In the genomic region with DNA sequence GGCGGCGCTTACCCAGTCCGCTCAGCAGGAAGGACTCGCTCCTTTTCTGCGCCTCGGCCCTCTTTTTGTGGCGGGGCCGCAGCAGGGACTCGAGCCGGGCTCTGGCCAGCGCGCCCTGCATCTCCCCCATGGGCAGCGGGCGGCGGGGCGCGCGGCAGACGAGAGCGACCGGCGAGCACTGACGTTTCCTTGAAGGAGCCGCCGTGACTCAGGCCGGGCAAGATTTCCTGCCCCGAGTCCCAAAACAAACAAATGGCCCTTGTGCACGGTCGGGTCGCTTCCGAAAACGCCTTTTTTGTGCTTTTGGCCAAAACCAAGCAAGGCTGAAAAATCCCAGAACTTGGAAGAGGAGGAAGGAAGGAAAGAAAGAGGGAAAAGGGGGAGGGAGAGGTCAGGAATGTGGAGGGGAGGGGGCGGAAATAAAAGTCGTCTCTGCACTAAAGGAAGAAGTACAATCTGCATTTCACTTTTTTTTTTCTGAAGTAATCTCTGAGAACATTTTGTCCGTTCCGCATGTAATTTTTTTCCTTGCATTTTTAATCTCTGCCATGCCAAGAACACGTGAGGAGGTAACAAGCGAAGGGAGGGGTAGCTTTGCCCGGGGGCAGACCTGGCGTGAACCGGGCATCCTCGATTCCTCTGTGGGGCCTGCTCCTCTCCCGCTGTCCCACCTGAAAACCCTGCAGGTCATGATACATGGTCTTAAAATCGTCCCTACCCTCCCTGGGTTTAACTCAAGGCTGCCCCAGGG, we compare ENCODE assay signal across 8 cellular contexts.
A peak's percentile ranks its signal among the peaks of the same experiment; 100 is the strongest.
DNase-seq lines count a peak whose midpoint lies in the region; ATAC-seq and TF ChIP-seq lines count a peak whose summit lies in the region.

No MANE protein-coding gene starts in this region.

- H3K79me2 ChIP-seq in OCI-LY3 (ENCODE audit: low read length) (peaks cover 40% of the 10 kb centered on the region), trophoblast cell (ENCODE audit: control insufficient read depth, insufficient read depth, low read length, poor library complexity) (peaks cover 10% of the 10 kb centered on the region)

- H3K36me3 ChIP-seq in OCI-LY3 (replicated peaks; ENCODE audit: low read depth, low read length) = peaks cover 35% of the 10 kb centered on the region
- peaks cover 0 to 32% (median 26%) of the 10 kb centered on the region in 9 donors for H3K36me3 ChIP-seq in heart right ventricle
- H3K36me3 ChIP-seq in trophoblast cell (ENCODE audit: control insufficient read depth in 1 of 2, insufficient read depth in 2 of 2, low read length in 2 of 2) = peaks cover 7 to 13% of the 10 kb centered on the region in 2 experiments

- WGBS in heart right ventricle, 2 donors = 2% methylated on average over 44 of the region's 44 CpGs
- no CpG with 5 or more reads among the region's 44 CpGs for WGBS in trophoblast cell (ENCODE audit: extremely low coverage, insufficient coverage, insufficient read length)

- peak overlapping the region; percentile 94 for H4K8ac ChIP-seq in trophoblast cell (ENCODE audit: low read depth, low read length)

- H2BK5ac ChIP-seq in trophoblast cell (ENCODE audit: low read depth, low read length, poor library complexity) = peak overlapping the region; percentile 99

- intact Hi-C loops in heart right ventricle (cut with DNase I) = loop anchor here in 9 of 10 donors (1.0 to 10.0 kb wide), 22 partner anchors 62 to 647 kb away; no protein-coding TSS in a partner anchor

- H3K18ac ChIP-seq in trophoblast cell (ENCODE audit: low read length) = peak overlapping the region; percentile 97

- no peak overlapping the region for H3K23ac ChIP-seq in trophoblast cell (ENCODE audit: low read length)

- DNase-seq in GM12865 (ENCODE audit: low read depth) = peak; percentile 61
- peak; percentile 11 for DNase-seq in activated naive CD8-positive, alpha-beta T cell treated with anti-CD3 and anti-CD28 coated beads, Interleukin-2, amount 50 U/mL, for 16 hours (ENCODE audit: low read depth, low spot score)
- DNase-seq in heart right ventricle = peak; percentile 82 to 84
- peak; percentile 36 to 73 for DNase-seq in trophoblast cell
- no peak for DNase-seq in NCI-H2029 (lab: John Stamatoyannopoulos, UW)

- H3K4me3 ChIP-seq in GM12865 (ENCODE audit: low read depth, low read length) (peak overlapping the region; percentile 84), OCI-LY3 (ENCODE audit: low read length) (peak overlapping the region; percentile 94), heart right ventricle (peak overlapping the region; percentile 66 to 85 (median 78)), trophoblast cell (ENCODE audit: low read depth, low read length) (peak overlapping the region; percentile 82)

- peak overlapping the region; percentile 96 for H3K14ac ChIP-seq in trophoblast cell (ENCODE audit: low read length)

- peak overlapping the region; percentile 74 for H3K4ac ChIP-seq in trophoblast cell (ENCODE audit: low read depth, low read length)

- H3K27me3 ChIP-seq in OCI-LY3 (ENCODE audit: low read depth, low read length) (no peaks in the 10 kb centered on the region), heart right ventricle (no peaks in the 10 kb centered on the region), trophoblast cell (ENCODE audit: insufficient read depth, low read length) (no peaks in the 10 kb centered on the region)

- H3K9me3 ChIP-seq in OCI-LY3 (ENCODE audit: insufficient read depth, low read length) = no peaks in the 10 kb centered on the region
- no peaks in the 10 kb centered on the region for H3K9me3 ChIP-seq in heart right ventricle
- no peaks in the 10 kb centered on the region for H3K9me3 ChIP-seq in trophoblast cell (ENCODE audit: insufficient read depth, low read depth, low read length)

- peaks cover 45% of the 10 kb centered on the region for H3K4me1 ChIP-seq in OCI-LY3 (ENCODE audit: low read length)
- H3K4me1 ChIP-seq in heart right ventricle = peaks cover 2 to 67% (median 51%) of the 10 kb centered on the region in 9 donors
- peaks cover 8% of the 10 kb centered on the region in 2 experiments for H3K4me1 ChIP-seq in trophoblast cell (ENCODE audit: control insufficient read depth in 1 of 2, insufficient read depth in 2 of 2, low read length in 2 of 2)

- H4K12ac ChIP-seq in trophoblast cell (ENCODE audit: low read depth, low read length) = peak overlapping the region; percentile 85

- peaks cover 18% of the 10 kb centered on the region for H3K79me1 ChIP-seq in trophoblast cell (ENCODE audit: low read length)

- peak overlapping the region; percentile 79 for H2BK12ac ChIP-seq in trophoblast cell (ENCODE audit: low read length)

- TF ChIP-seq CTCF in GM12865 (IDR thresholded peaks at IDR 0.05; ENCODE audit: insufficient read depth, low read depth, low read length, missing control alignments) (no peak), OCI-LY3 (IDR thresholded peaks at IDR 0.05; ENCODE audit: low read depth, low read length) (no peak), heart right ventricle (IDR thresholded peaks at IDR 0.05) (no peak)

- H2AK5ac ChIP-seq in trophoblast cell (ENCODE audit: low read length) = peak overlapping the region; percentile 47

- peak overlapping the region; percentile 97 for H2BK120ac ChIP-seq in trophoblast cell (ENCODE audit: insufficient read depth, low read length, poor library complexity)

- H2AFZ ChIP-seq in OCI-LY3 (ENCODE audit: low read depth, low read length) (no peak overlapping the region; the same call in 1 of the 2 replicates), trophoblast cell (ENCODE audit: insufficient read depth, low read length, poor library complexity) (peak overlapping the region; percentile 81)

- peak overlapping the region; percentile 97 for H4K91ac ChIP-seq in trophoblast cell (ENCODE audit: low read depth, low read length)

- H3K27ac ChIP-seq in OCI-LY3 (ENCODE audit: low read length) (peak overlapping the region; percentile 81), heart right ventricle (peak overlapping the region; percentile 97 to 100 (median 98)), trophoblast cell (ENCODE audit: low read depth, low read length) (peak overlapping the region; percentile 98)

- ATAC-seq in HG02623 (IDR thresholded peaks at IDR 0.05; ENCODE audit: unreplicated experiment) = peak; percentile 5
- peak; percentile 23 to 72 (median 51) for ATAC-seq in heart right ventricle
- no peak for ATAC-seq in GM18519 (IDR thresholded peaks at IDR 0.05; ENCODE audit: low FRiP score, unreplicated experiment)

- peaks cover 32% of the 10 kb centered on the region for H4K20me1 ChIP-seq in OCI-LY3 (ENCODE audit: insufficient read depth, low read length)

- H3K4me2 ChIP-seq in OCI-LY3 (ENCODE audit: low read length) (peak overlapping the region; percentile 87), trophoblast cell (ENCODE audit: low read length) (peak overlapping the region; percentile 98)

- H3K9ac ChIP-seq in OCI-LY3 (ENCODE audit: low read length) = peak overlapping the region; percentile 96
- peak overlapping the region; percentile 86 for H3K9ac ChIP-seq in trophoblast cell (ENCODE audit: low read length)
